ENCODE assay signal across 1 cellular context in the genomic region with DNA sequence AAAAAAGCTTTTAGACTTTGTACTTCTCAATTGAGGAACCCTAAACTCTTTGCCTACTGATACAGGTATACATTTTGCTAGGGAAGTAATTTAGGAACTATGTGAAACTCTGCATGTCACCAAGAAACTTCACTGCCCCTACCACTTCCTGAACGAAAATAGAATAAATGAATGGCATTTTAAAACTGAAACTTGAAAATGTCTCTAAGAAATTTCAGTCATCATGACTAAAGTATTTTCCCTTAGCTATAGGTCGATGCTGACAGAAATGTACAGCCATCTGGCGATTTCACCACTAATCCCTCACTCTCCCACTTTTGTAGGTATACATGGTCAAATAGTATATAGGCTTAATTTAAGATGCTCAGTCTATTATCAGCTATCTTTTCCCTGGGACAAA.
TF ChIP-seq lines count a peak whose summit lies in the region.

No MANE protein-coding gene starts in this region.

TF ChIP-seq in SK-N-SH treated with all-trans-retinoic acid at 6 μM for 48 hours, 23 proteins besides CTCF, POLR2A, EP300 and RAD21 (continued from another document):
- TF ChIP-seq, protein P1, sequence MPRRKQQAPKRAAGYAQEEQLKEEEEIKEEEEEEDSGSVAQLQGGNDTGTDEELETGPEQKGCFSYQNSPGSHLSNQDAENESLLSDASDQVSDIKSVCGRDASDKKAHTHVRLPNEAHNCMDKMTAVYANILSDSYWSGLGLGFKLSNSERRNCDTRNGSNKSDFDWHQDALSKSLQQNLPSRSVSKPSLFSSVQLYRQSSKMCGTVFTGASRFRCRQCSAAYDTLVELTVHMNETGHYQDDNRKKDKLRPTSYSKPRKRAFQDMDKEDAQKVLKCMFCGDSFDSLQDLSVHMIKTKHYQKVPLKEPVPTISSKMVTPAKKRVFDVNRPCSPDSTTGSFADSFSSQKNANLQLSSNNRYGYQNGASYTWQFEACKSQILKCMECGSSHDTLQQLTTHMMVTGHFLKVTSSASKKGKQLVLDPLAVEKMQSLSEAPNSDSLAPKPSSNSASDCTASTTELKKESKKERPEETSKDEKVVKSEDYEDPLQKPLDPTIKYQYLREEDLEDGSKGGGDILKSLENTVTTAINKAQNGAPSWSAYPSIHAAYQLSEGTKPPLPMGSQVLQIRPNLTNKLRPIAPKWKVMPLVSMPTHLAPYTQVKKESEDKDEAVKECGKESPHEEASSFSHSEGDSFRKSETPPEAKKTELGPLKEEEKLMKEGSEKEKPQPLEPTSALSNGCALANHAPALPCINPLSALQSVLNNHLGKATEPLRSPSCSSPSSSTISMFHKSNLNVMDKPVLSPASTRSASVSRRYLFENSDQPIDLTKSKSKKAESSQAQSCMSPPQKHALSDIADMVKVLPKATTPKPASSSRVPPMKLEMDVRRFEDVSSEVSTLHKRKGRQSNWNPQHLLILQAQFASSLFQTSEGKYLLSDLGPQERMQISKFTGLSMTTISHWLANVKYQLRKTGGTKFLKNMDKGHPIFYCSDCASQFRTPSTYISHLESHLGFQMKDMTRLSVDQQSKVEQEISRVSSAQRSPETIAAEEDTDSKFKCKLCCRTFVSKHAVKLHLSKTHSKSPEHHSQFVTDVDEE (CRISPR knock-in tag; IDR thresholded peaks at IDR 0.05), result no peak
- TF ChIP-seq BACH2 (CRISPR knock-in tag; IDR thresholded peaks at IDR 0.05; ENCODE audit: borderline replicate concordance) (no peak), CSDC2 (CRISPR knock-in tag; IDR thresholded peaks at IDR 0.05) (no peak), TOX (CRISPR knock-in tag; IDR thresholded peaks at IDR 0.05; ENCODE audit: borderline replicate concordance) (no peak)
- TF ChIP-seq, protein P2, sequence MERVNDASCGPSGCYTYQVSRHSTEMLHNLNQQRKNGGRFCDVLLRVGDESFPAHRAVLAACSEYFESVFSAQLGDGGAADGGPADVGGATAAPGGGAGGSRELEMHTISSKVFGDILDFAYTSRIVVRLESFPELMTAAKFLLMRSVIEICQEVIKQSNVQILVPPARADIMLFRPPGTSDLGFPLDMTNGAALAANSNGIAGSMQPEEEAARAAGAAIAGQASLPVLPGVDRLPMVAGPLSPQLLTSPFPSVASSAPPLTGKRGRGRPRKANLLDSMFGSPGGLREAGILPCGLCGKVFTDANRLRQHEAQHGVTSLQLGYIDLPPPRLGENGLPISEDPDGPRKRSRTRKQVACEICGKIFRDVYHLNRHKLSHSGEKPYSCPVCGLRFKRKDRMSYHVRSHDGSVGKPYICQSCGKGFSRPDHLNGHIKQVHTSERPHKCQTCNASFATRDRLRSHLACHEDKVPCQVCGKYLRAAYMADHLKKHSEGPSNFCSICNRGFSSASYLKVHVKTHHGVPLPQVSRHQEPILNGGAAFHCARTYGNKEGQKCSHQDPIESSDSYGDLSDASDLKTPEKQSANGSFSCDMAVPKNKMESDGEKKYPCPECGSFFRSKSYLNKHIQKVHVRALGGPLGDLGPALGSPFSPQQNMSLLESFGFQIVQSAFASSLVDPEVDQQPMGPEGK (CRISPR knock-in tag; IDR thresholded peaks at IDR 0.05; ENCODE audit: borderline replicate concordance), result no peak
